In the genomic region with DNA sequence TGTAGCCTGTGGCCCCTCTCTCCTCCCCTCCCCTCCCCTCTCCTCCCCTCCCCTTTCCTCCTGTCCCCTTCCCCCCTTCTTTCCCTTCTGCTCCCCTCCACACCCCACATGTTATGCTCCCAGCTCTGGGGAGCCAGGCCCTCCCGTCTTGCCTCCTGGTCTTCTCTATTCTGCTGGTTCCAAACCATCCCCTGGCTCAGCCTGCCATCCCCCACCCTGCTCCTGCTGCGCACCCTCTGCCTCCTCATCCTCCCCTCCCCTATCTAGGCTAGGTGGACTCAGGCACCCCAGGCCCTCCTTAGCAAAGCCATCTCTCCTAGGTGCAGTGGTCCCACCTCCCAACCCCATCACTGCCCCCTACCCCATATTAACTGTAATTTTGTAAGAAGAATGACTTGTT, we compare ENCODE assay signal across 25 cellular contexts.
"Had no signal": no experiment of that assay in that cellular context is flagged by ENCODE, and none has a peak within 500 bp of the region (broad histone marks: within the 10 kb centered on the region; RNA-seq: fewer than 3 reads in every experiment).

No MANE protein-coding gene starts in this region.

- ATAC-seq: activated CD8-positive, alpha-beta T cell treated with anti-CD3 and anti-CD28 coated beads, Interleukin-2, amount 10 ng/mL, durations not matched to agents 7 days and 5 days; activated naive CD4-positive, alpha-beta T cell treated with anti-CD3 and anti-CD28 coated beads, Interleukin-2, amount 50 U/mL, for 72 hours; activated naive CD8-positive, alpha-beta T cell treated with anti-CD3 and anti-CD28 coated beads, Interleukin-2, amount 50 U/mL, for 24 hours; activated T-cell treated with anti-CD3 and anti-CD28 coated beads, Interleukin-2, amount 50 U/mL, for 4 hours; body of pancreas; WTC11 had no signal

- H3K27ac ChIP-seq: ascending aorta, body of pancreas, SJCRH30 had no signal

- DNase-seq: activated CD4-positive, alpha-beta T cell treated with anti-CD3 and anti-CD28 coated beads for 48 hours; activated CD4-positive, alpha-beta T cell treated with anti-CD3 and anti-CD28 coated beads, Interleukin-2, amount 50 U/mL, for 4 hours; activated CD4-positive, CD25-positive, alpha-beta regulatory T cell treated with anti-CD3 and anti-CD28 coated beads, Interleukin-2, amount 50 U/mL, for 72 hours; activated CD8-positive, alpha-beta T cell treated with anti-CD3 and anti-CD28 coated beads, Interleukin-2, amount 10 ng/mL, durations not matched to agents 7 days and 5 days; activated effector memory CD4-positive, alpha-beta T cell treated with anti-CD3 and anti-CD28 coated beads, Interleukin-2, amount 50 U/mL, for 16 hours; activated naive CD4-positive, alpha-beta T cell treated with Interleukin-2 at 50 U/mL for 16 hours; activated naive CD8-positive, alpha-beta T cell treated with anti-CD3 and anti-CD28 coated beads, Interleukin-2, amount 50 U/mL, for 24 hours; activated T-cell treated with anti-CD3 and anti-CD28 coated beads, Interleukin-2, amount 50 U/mL, for 4 hours; amniotic stem cell; body of pancreas; central memory CD4-positive, alpha-beta T cell; KG1; NCI-H1048; NCI-H1417; NCI-H1930; NCI-H2171 treated with DMSO at 0.1 percent for 48 hours; NCI-H226; NCI-H526; NCI-H82; Right ventricle myocardium superior; RPMI8226; SJCRH30 had no signal

- H3K4me3 ChIP-seq: ascending aorta, body of pancreas, SJCRH30 had no signal
